8 cellular contexts compared by ENCODE assay signal in genomic region chr14:56119221-56119967, GRCh38. TPM values are rescaled to one million over a fixed set of nuclear protein-coding genes. Genes with fewer than 3 reads are reported as not detected.
DNase-seq lines count a peak whose midpoint lies in the region; ATAC-seq and TF ChIP-seq lines count a peak whose summit lies in the region.

No MANE protein-coding gene starts in this region.

- DNase-seq in COLO668 (lab: John Stamatoyannopoulos, UW; ENCODE audit: unreplicated experiment) = peak; percentile 83
- DNase-seq in H7 = peak; percentile 72
- peak; percentile 27 to 58 for DNase-seq in NCI-H526 (lab: John Stamatoyannopoulos, UW)
- DNase-seq in activated T-cell treated with anti-CD3 and anti-CD28 coated beads, Interleukin-2, amount 50 U/mL, for 48 hours = peak; percentile 51 to 60
- DNase-seq in fibroblast of villous mesenchyme (ENCODE audit: low read depth) = peak; percentile 14
- peak in 7 of 10 donors; percentile 15 to 60 (median 25) for DNase-seq in naive thymus-derived CD8-positive, alpha-beta T cell
- DNase-seq in uterus = peak; percentile 28 to 42
- DNase-seq in NCI-H226 = no peak

- peak overlapping the region; percentile 75 to 94 (median 88) for H3K4me3 Mint-ChIP-seq in naive thymus-derived CD8-positive, alpha-beta T cell

- H3K27me3 Mint-ChIP-seq in naive thymus-derived CD8-positive, alpha-beta T cell = peaks cover 0 to 7% (median 2%) of the 10 kb centered on the region in 5 donors

- peak; percentile 3 to 5 for ATAC-seq in naive thymus-derived CD8-positive, alpha-beta T cell

- H3K36me3 Mint-ChIP-seq in naive thymus-derived CD8-positive, alpha-beta T cell = no peaks in the 10 kb centered on the region

- H3K27ac Mint-ChIP-seq in naive thymus-derived CD8-positive, alpha-beta T cell = peak overlapping the region; percentile 9 to 91 (median 72)

- H3K4me3 ChIP-seq in H7 (ENCODE audit: insufficient read depth, low read depth, low read length) (peak overlapping the region; percentile 75), fibroblast of villous mesenchyme (ENCODE audit: low read depth, low read length) (peak overlapping the region; percentile 74), uterus (peak overlapping the region; percentile 60 to 98)

- H3K27me3 ChIP-seq in H7 (ENCODE audit: control insufficient read depth, insufficient read depth, low read length) (peaks cover 17% of the 10 kb centered on the region), uterus (no peaks in the 10 kb centered on the region)

- peak overlapping the region; percentile 93 to 95 for H3K27ac ChIP-seq in uterus

- H3K9me3 Mint-ChIP-seq in naive thymus-derived CD8-positive, alpha-beta T cell = no peaks in the 10 kb centered on the region

- H3K36me3 ChIP-seq in H7 (replicated peaks; ENCODE audit: control insufficient read depth, insufficient read depth, low read length) = no peaks in the 10 kb centered on the region
- no peaks in the 10 kb centered on the region for H3K36me3 ChIP-seq in uterus

- no peaks in the 10 kb centered on the region for H3K9me3 ChIP-seq in uterus

- peak in 1 of 2 donors; percentile 35 for TF ChIP-seq POLR2A in uterus (IDR thresholded peaks at IDR 0.05)

- POLR2A ChIA-PET in naive thymus-derived CD8-positive, alpha-beta T cell (lab: Charles Lee) = interaction anchor here (0.5 to 1.7 kb wide), 6 partner anchors 8 to 816 kb away, joined by 3 to 6 read pairs (median 4); no protein-coding TSS in a partner anchor

- no peaks in the 10 kb centered on the region for H3K4me1 ChIP-seq in uterus

- H3K4me1 Mint-ChIP-seq in naive thymus-derived CD8-positive, alpha-beta T cell = peaks cover 22 to 70% (median 42%) of the 10 kb centered on the region in 4 donors

- TF ChIP-seq CTCF in fibroblast of villous mesenchyme (IDR thresholded peaks at IDR 0.05; ENCODE audit: insufficient read depth, low read depth, low read length) = no peak
- no peak for TF ChIP-seq CTCF in uterus (IDR thresholded peaks at IDR 0.05)

- intact Hi-C loops in uterus (cut with DNase I; ENCODE audit: low total_unique reads) = no loop called here

RNA-seq across cellular contexts. Expression of gene PELI2, which starts 1.2 kb away (rescaled TPM):
- total RNA-seq in H7 (2014; rRNA removed; shearing (Covaris generic)) = 10.9 and 11.9 TPM in 2 replicates
- total RNA-seq in fibroblast of villous mesenchyme (3.0 and 5.2 TPM in 2 replicates), uterus (10 to 100 TPM; 15.6 to 24.3 (median 17.0) TPM)
- total RNA-seq in naive thymus-derived CD8-positive, alpha-beta T cell = 10 to 100 TPM; 13.1 to 14.1 TPM
- polyA plus RNA-seq in naive thymus-derived CD8-positive, alpha-beta T cell = 1 to 10 TPM in 2 of 3 donors, under 1 TPM in 1; 0.91 to 1.9 (median 1.0) TPM
